In genomic region chr7:101678713-101679112, GRCh38 we compare ENCODE assay signal across 17 cellular contexts. TPM values are rescaled to one million over a fixed set of nuclear protein-coding genes. Genes with fewer than 3 reads are reported as not detected.
DNase-seq lines count a peak whose midpoint lies in the region; ATAC-seq and TF ChIP-seq lines count a peak whose summit lies in the region.
"Had no signal": no experiment of that assay in that cellular context is flagged by ENCODE, and none has a peak within 500 bp of the region (broad histone marks: within the 10 kb centered on the region; RNA-seq: fewer than 3 reads in every experiment).

No MANE protein-coding gene starts in this region.

- in situ Hi-C loops in KBM-7 (cut with MboI; ENCODE audit: low pct_unique_long_range_greater_than_20kb, low sequenced_read_pairs): no loop called here

- peaks cover 16% of the 10 kb centered on the region for H3K4me1 ChIP-seq in left ventricle myocardium inferior
- H3K4me1 ChIP-seq in SJSA1 (replicated peaks): peaks cover 18% of the 10 kb centered on the region
- no peaks in the 10 kb centered on the region for H3K4me1 ChIP-seq in prostate gland (replicated peaks)
- H3K4me1 ChIP-seq: Caco-2 had no signal

- DNase-seq in left ventricle myocardium superior (peak; percentile 43), left ventricle myocardium inferior (no peak), SJSA1 (ENCODE audit: low read depth in 1 of 2, low spot score in 2 of 2) (peak; percentile 11 to 63), fibroblast of villous mesenchyme (ENCODE audit: low read depth) (peak; percentile 58), NOMO-1 treated with DMSO at 0.1 percent for 48 hours (lab: John Stamatoyannopoulos, UW; ENCODE audit: unreplicated experiment) (no peak), KBM-7 (no peak), prostate gland (ENCODE audit: low spot score) (no peak)
- DNase-seq in activated CD4-positive, CD25-positive, alpha-beta regulatory T cell treated with anti-CD3 and anti-CD28 coated beads, Interleukin-2, amount 50 U/mL, for 72 hours: no peak
- DNase-seq: activated CD4-positive, alpha-beta memory T cell treated with anti-CD3 and anti-CD28 coated beads for 36 hours; Caco-2; hypothalamus; NCI-H2081 treated with DMSO at 0.1 percent for 48 hours; NCI-H82; SHP77 had no signal

- H3K27ac ChIP-seq in left ventricle myocardium inferior (replicated peaks): no peak overlapping the region
- H3K27ac ChIP-seq in SJSA1: no peak overlapping the region
- no peak overlapping the region for H3K27ac ChIP-seq in prostate gland

- H3K4me3 ChIP-seq in left ventricle myocardium inferior: no peak overlapping the region
- H3K4me3 ChIP-seq in SJSA1: no peak overlapping the region
- H3K4me3 ChIP-seq in fibroblast of villous mesenchyme (ENCODE audit: low read depth, low read length): no peak overlapping the region
- H3K4me3 ChIP-seq in prostate gland: no peak overlapping the region
- H3K4me3 ChIP-seq: coronary artery had no signal

- TF ChIP-seq CTCF in left ventricle myocardium inferior (IDR thresholded peaks at IDR 0.05; ENCODE audit: borderline replicate concordance): no peak
- TF ChIP-seq CTCF in fibroblast of villous mesenchyme (IDR thresholded peaks at IDR 0.05; ENCODE audit: insufficient read depth, low read depth, low read length): no peak
- TF ChIP-seq CTCF in prostate gland (IDR thresholded peaks at IDR 0.05): no peak

- WGBS in prostate gland: 84% methylated on average over 8 of the region's 8 CpGs

- H3K36me3 ChIP-seq in left ventricle myocardium inferior (no peaks in the 10 kb centered on the region), SJSA1 (no peaks in the 10 kb centered on the region), prostate gland (no peaks in the 10 kb centered on the region)

- no peaks in the 10 kb centered on the region for H3K9me3 ChIP-seq in left ventricle myocardium inferior (replicated peaks)
- no peaks in the 10 kb centered on the region for H3K9me3 ChIP-seq in SJSA1 (replicated peaks)
- H3K9me3 ChIP-seq in prostate gland: no peaks in the 10 kb centered on the region
- H3K9me3 ChIP-seq: Caco-2 had no signal

- H3K27me3 ChIP-seq in left ventricle myocardium inferior (ENCODE audit: low read depth): no peaks in the 10 kb centered on the region
- no peaks in the 10 kb centered on the region for H3K27me3 ChIP-seq in SJSA1 (replicated peaks)
- H3K27me3 ChIP-seq in prostate gland (replicated peaks; ENCODE audit: insufficient read depth): no peaks in the 10 kb centered on the region

- no peak for ATAC-seq in left ventricle myocardium superior

- no peak for TF ChIP-seq POLR2A in prostate gland (IDR thresholded peaks at IDR 0.05)

- intact Hi-C loops in left ventricle myocardium superior (cut with micrococcal nuclease) (no loop called here), left ventricle myocardium inferior (cut with micrococcal nuclease) (no loop called here), prostate gland (cut with DNase I) (no loop called here)

RNA-seq across cellular contexts. Expression of gene MYL10, which starts 49.6 kb away (rescaled TPM):
- total RNA-seq in left ventricle myocardium superior: not detected
- not detected for total RNA-seq in left ventricle myocardium inferior
- total RNA-seq in SJSA1 (2014; rRNA removed; shearing (Covaris generic)): not detected in 2 replicates
- not detected in 2 replicates for total RNA-seq in fibroblast of villous mesenchyme
- total RNA-seq in prostate gland: not detected
- total RNA-seq: activated CD4-positive, alpha-beta memory T cell treated with anti-CD3 and anti-CD28 coated beads for 36 hours; Caco-2; epithelial cell of proximal tubule; progenitor cell of endocrine pancreas had no signal

Comparison
In these comparisons a context has a peak if more than half of its experiments do, and no peak if none do; other contexts are left out.
1. DNase-seq: peak in left ventricle myocardium superior (single experiment), SJSA1 (2 of 2) and fibroblast of villous mesenchyme (single experiment); none in left ventricle myocardium inferior (single experiment), activated CD4-positive, CD25-positive, alpha-beta regulatory T cell treated with anti-CD3 and anti-CD28 coated beads, Interleukin-2, amount 50 U/mL, for 72 hours (single experiment), NOMO-1 treated with DMSO at 0.1 percent for 48 hours (single experiment), KBM-7 (single experiment) and prostate gland (single experiment).